7 cellular contexts compared by ENCODE assay signal in the genomic region with DNA sequence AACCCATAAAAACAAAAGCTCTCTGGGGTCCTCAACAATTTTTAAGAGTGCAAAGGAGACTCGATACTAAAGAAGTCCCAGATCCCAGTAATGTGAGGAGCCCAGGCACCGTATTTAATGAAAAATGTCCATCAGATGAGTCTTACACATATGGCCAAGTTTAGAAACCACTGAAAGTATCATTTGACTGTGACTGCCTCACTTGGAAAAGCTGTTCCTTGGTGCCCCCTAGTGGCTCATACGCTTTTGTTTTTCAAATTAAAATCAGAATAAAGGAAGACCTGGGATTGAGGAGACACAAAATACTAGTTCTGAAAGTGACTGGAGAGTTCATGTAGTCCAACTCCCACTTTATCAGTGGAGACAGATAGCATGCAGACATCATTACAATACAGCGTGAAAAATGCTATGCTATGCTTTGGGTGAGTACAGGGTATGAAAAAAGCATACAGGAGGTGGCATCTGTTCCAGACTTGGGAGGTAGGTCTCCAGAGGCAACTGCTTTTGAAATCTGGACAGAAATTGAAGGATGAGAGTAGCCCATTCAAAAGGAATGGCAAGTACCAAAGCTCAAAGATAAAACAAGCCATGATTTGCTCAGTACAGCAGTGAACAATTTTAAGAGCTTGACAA. TPM values are rescaled to one million over a fixed set of nuclear protein-coding genes. Genes with fewer than 3 reads are reported as not detected.
DNase-seq lines count a peak whose midpoint lies in the region; ATAC-seq, FAIRE-seq and TF ChIP-seq lines count a peak whose summit lies in the region.

No MANE protein-coding gene starts in this region.

- FAIRE-seq in GM12891 (lab: Jason Lieb, UNC): peak; percentile 78

- DNase-seq in GM12891 (ENCODE audit: insufficient read length, low spot score) (peak; percentile 17), NAMALWA (ENCODE audit: low spot score) (peak; percentile 77), SK-N-DZ (ENCODE audit: low spot score) (peak; percentile 60), glomerular visceral epithelial cell (ENCODE audit: extremely low spot score) (peak; percentile 77), renal cortical epithelial cell (ENCODE audit: low read depth) (peak; percentile 83)
- peak; percentile 74 for DNase-seq in activated naive CD4-positive, alpha-beta T cell treated with anti-CD3 and anti-CD28 coated beads, Interleukin-2, amount 10 ng/mL, durations not matched to agents 7 days and 5 days

- H3K36me3 Mint-ChIP-seq in activated naive CD4-positive, alpha-beta T cell treated with anti-CD3 and anti-CD28 coated beads, Interleukin-2, amount 10 ng/mL, durations not matched to agents 7 days and 5 days: peaks cover 37% of the 10 kb centered on the region

- H3K4me3 Mint-ChIP-seq in activated naive CD4-positive, alpha-beta T cell treated with anti-CD3 and anti-CD28 coated beads, Interleukin-2, amount 10 ng/mL, durations not matched to agents 7 days and 5 days: no peak overlapping the region

- H3K9me3 Mint-ChIP-seq in activated naive CD4-positive, alpha-beta T cell treated with anti-CD3 and anti-CD28 coated beads, Interleukin-2, amount 10 ng/mL, durations not matched to agents 7 days and 5 days: no peaks in the 10 kb centered on the region

- no peak for TF ChIP-seq POLR2A in GM12891 (IDR thresholded peaks at IDR 0.05; ENCODE audit: low read depth, low read length)

- peak; percentile 91 for ATAC-seq in HG02571 (IDR thresholded peaks at IDR 0.05; ENCODE audit: unreplicated experiment)

- CTCF ChIA-PET in activated naive CD4-positive, alpha-beta T cell treated with anti-CD3 and anti-CD28 coated beads, Interleukin-2, amount 10 ng/mL, durations not matched to agents 7 days and 5 days (lab: Charles Lee): interaction anchor here (0.6 to 6.4 kb wide), 19 partner anchors 9 to 801 kb away, joined by 3 to 61 read pairs (median 3); partner anchors contain the start of genes GDAP2 and WDR3

- H3K27me3 Mint-ChIP-seq in activated naive CD4-positive, alpha-beta T cell treated with anti-CD3 and anti-CD28 coated beads, Interleukin-2, amount 10 ng/mL, durations not matched to agents 7 days and 5 days: no peaks in the 10 kb centered on the region

- no peak overlapping the region for H3K27ac Mint-ChIP-seq in activated naive CD4-positive, alpha-beta T cell treated with anti-CD3 and anti-CD28 coated beads, Interleukin-2, amount 10 ng/mL, durations not matched to agents 7 days and 5 days

- H3K4me1 Mint-ChIP-seq in activated naive CD4-positive, alpha-beta T cell treated with anti-CD3 and anti-CD28 coated beads, Interleukin-2, amount 10 ng/mL, durations not matched to agents 7 days and 5 days: no peaks in the 10 kb centered on the region

TF ChIP-seq in GM12891, 5 proteins besides CTCF, POLR2A, EP300 and RAD21:
- TF ChIP-seq POLR2AphosphoS5 (IDR thresholded peaks at IDR 0.05; ENCODE audit: low read depth, low read length) (no peak), TAF1 (IDR thresholded peaks at IDR 0.05; ENCODE audit: low read depth, low read length) (no peak), PAX5 (IDR thresholded peaks at IDR 0.05; ENCODE audit: insufficient read depth, low read length, severe bottlenecking) (no peak), SPI1 (IDR thresholded peaks at IDR 0.05; ENCODE audit: low read depth, low read length) (no peak), POU2F2 (IDR thresholded peaks at IDR 0.05; ENCODE audit: low read depth, low read length) (no peak)

RNA-seq across cellular contexts. Expression of gene GDAP2, which starts 33.8 kb away (rescaled TPM):
- polyA plus RNA-seq in GM12891 (2012; ENCODE audit: low read depth, missing spikeins): 3.5 TPM
- polyA plus RNA-seq in SK-N-DZ (2014; cell fraction: cytosol; rRNA removed): 10.5 and 14.9 TPM in 2 replicates
- polyA plus RNA-seq in SK-N-DZ (2014; cell fraction: nucleus; rRNA removed): 6.3 and 6.4 TPM in 2 replicates
- 17.0 and 38.1 TPM in 2 replicates for total RNA-seq in renal cortical epithelial cell

RNA-seq across cellular contexts. Expression of gene WDR3, which starts 33.9 kb away (rescaled TPM):
- polyA plus RNA-seq in GM12891 (2012; ENCODE audit: low read depth, missing spikeins): 16.0 TPM
- 69.5 and 80.5 TPM in 2 replicates for polyA plus RNA-seq in SK-N-DZ (2014; cell fraction: cytosol; rRNA removed)
- 36.7 and 43.1 TPM in 2 replicates for polyA plus RNA-seq in SK-N-DZ (2014; cell fraction: nucleus; rRNA removed)
- 20.5 and 47.1 TPM in 2 replicates for total RNA-seq in renal cortical epithelial cell

Comparison
In these comparisons a context has a peak if more than half of its experiments do, and no peak if none do; other contexts are left out.
1. Peak in every context shown above with its lines: DNase-seq and ATAC-seq.
2. DNase-seq: peak in every context shown above with its lines; median percentile 83 in renal cortical epithelial cell; 77 in NAMALWA; 77 in glomerular visceral epithelial cell; 74 in activated naive CD4-positive, alpha-beta T cell treated with anti-CD3 and anti-CD28 coated beads, Interleukin-2, amount 10 ng/mL, durations not matched to agents 7 days and 5 days; 60 in SK-N-DZ; 17 in GM12891.